ENCODE assay signal across 8 cellular contexts in genomic region chr19:7550987-7551761, GRCh38. TPM values are rescaled to one million over a fixed set of nuclear protein-coding genes. Genes with fewer than 3 reads are reported as not detected.
DNase-seq lines count a peak whose midpoint lies in the region; ATAC-seq, FAIRE-seq and TF ChIP-seq lines count a peak whose summit lies in the region.

No MANE protein-coding gene starts in this region.

- no peak overlapping the region for H3K27ac ChIP-seq in breast epithelium
- no peak overlapping the region for H3K27ac ChIP-seq in iPS-20b (ENCODE audit: low read length)
- H3K27ac ChIP-seq in small intestine (ENCODE audit: low read depth in 1 of 2, low read length in 1 of 2): no peak overlapping the region

- TF ChIP-seq CTCF in GM12865 (IDR thresholded peaks at IDR 0.05; ENCODE audit: insufficient read depth, low read depth, low read length, missing control alignments): no peak
- no peak for TF ChIP-seq CTCF in breast epithelium (IDR thresholded peaks at IDR 0.05)

- H3K9ac ChIP-seq in iPS-20b (ENCODE audit: low read depth, low read length): no peak overlapping the region

- no peak overlapping the region for H3K4me3 ChIP-seq in GM12865 (ENCODE audit: low read depth, low read length)
- peak overlapping the region in 2 of 3 donors; percentile 36 to 53 for H3K4me3 ChIP-seq in breast epithelium
- H3K4me3 ChIP-seq in iPS-20b (ENCODE audit: low read length): peak overlapping the region; percentile 62; the same call in 1 of the 2 replicates
- H3K4me3 ChIP-seq in small intestine (ENCODE audit: low read depth in 1 of 2, low read length in 2 of 2): peak overlapping the region; percentile 4 to 21

- 16 to 31% (median 31%) methylated on average over 46 to 51 of the region's 51 CpGs for WGBS in small intestine, 3 donors

- H3K4me1 ChIP-seq in breast epithelium (no peaks in the 10 kb centered on the region), iPS-20b (ENCODE audit: insufficient read depth, low read length) (no peaks in the 10 kb centered on the region), small intestine (ENCODE audit: control insufficient read depth in 2 of 2, insufficient read depth in 1 of 2, low read depth in 1 of 2, low read length in 1 of 2) (no peaks in the 10 kb centered on the region)

- DNase-seq in GM12865 (ENCODE audit: low read depth) (peak; percentile 50), NCI-H2029 (lab: John Stamatoyannopoulos, UW) (peak; percentile 81), breast epithelium (ENCODE audit: low spot score in 2 of 2) (peak in 1 of 2 donors; percentile 76), small intestine (peak; percentile 87), NCI-H1105 treated with DMSO at 0.1 percent for 48 hours (lab: John Stamatoyannopoulos, UW) (no peak), T-helper 9 cell (no peak)

- no peak for TF ChIP-seq POLR2A in breast epithelium (IDR thresholded peaks at IDR 0.05)

- intact Hi-C loops in breast epithelium (cut with DNase I; ENCODE audit: low total_unique reads): loop anchor here (2.0 kb wide), 1 partner anchor 60 kb away; no protein-coding TSS in a partner anchor

- no peaks in the 10 kb centered on the region for H3K36me3 ChIP-seq in breast epithelium
- H3K36me3 ChIP-seq in iPS-20b (ENCODE audit: insufficient read depth, low read depth, low read length): peaks cover 5% of the 10 kb centered on the region; the same call in 1 of the 2 replicates
- H3K36me3 ChIP-seq in small intestine (ENCODE audit: control insufficient read depth in 2 of 2, insufficient read depth in 2 of 2, low read length in 2 of 2): peaks cover 0 to 11% of the 10 kb centered on the region in 2 donors

- ATAC-seq in HG03442 (IDR thresholded peaks at IDR 0.05; ENCODE audit: unreplicated experiment): no peak

- H3K9me3 ChIP-seq in breast epithelium: no peaks in the 10 kb centered on the region
- H3K9me3 ChIP-seq in iPS-20b (ENCODE audit: insufficient read depth, low read depth, low read length): no peaks in the 10 kb centered on the region
- no peaks in the 10 kb centered on the region for H3K9me3 ChIP-seq in small intestine (ENCODE audit: control insufficient read depth, low read depth)

- FAIRE-seq in small intestine (lab: Jason Lieb, UNC): no peak

- no peaks in the 10 kb centered on the region for H3K27me3 ChIP-seq in breast epithelium
- H3K27me3 ChIP-seq in iPS-20b (ENCODE audit: insufficient read depth, low read length): no peaks in the 10 kb centered on the region
- no peaks in the 10 kb centered on the region for H3K27me3 ChIP-seq in small intestine (ENCODE audit: control insufficient read depth in 2 of 2, insufficient read depth in 2 of 2, low read length in 2 of 2)

RNA-seq across cellular contexts. Expression of gene PNPLA6, which starts 15.7 kb away (rescaled TPM):
- total RNA-seq in breast epithelium: 10 to 100 TPM; 35.8 to 56.4 (median 45.8) TPM
- 100 to 1,000 TPM in 1 of 3 donors, 10 to 100 TPM in 2; 67.8 to 120 (median 89.0) TPM for polyA plus RNA-seq in small intestine

RNA-seq across cellular contexts. Expression of gene MCOLN1, which starts 28.8 kb away (rescaled TPM):
- 10 to 100 TPM; 11.5 to 35.2 (median 16.4) TPM for total RNA-seq in breast epithelium
- 10 to 100 TPM; 17.6 to 21.1 (median 18.6) TPM for polyA plus RNA-seq in small intestine

RNA-seq across cellular contexts. Expression of gene ZNF358, which starts 35.3 kb away (rescaled TPM):
- 10 to 100 TPM; 34.0 to 65.3 (median 34.7) TPM for total RNA-seq in breast epithelium
- polyA plus RNA-seq in small intestine: 10 to 100 TPM; 37.3 to 77.5 (median 75.8) TPM

RNA-seq across cellular contexts. Expression of gene CAMSAP3, which starts 44.5 kb away (rescaled TPM):
- total RNA-seq in breast epithelium: 10 to 100 TPM in 1 of 3 donors, 1 to 10 TPM in 1, not detected in 1; 5.6 to 14.2 TPM
- 10 to 100 TPM; 32.4 to 87.4 (median 71.3) TPM for polyA plus RNA-seq in small intestine

Comparison
In these comparisons a context has a peak if more than half of its experiments do, and no peak if none do; other contexts are left out.
1. DNase-seq: peak in GM12865 (single experiment), NCI-H2029 (single experiment) and small intestine (single experiment); none in NCI-H1105 treated with DMSO at 0.1 percent for 48 hours (single experiment) and T-helper 9 cell (single experiment).